Comparison of ENCODE assay signal across 8 cellular contexts in genomic region chr1:51728611-51729155, GRCh38.
DNase-seq lines count a peak whose midpoint lies in the region; ATAC-seq, FAIRE-seq and TF ChIP-seq lines count a peak whose summit lies in the region.

No MANE protein-coding gene starts in this region.

- no peaks in the 10 kb centered on the region for H3K27me3 Mint-ChIP-seq in activated CD4-positive, alpha-beta T cell treated with anti-CD3 and anti-CD28 coated beads, Interleukin-2, amount 10 ng/mL, durations not matched to agents 7 days and 5 days
- no peaks in the 10 kb centered on the region for H3K27me3 Mint-ChIP-seq in activated T-helper 17 cell treated with anti-CD3 and anti-CD28 coated beads, Interleukin-2, amount 50 U/mL, for 72 hours

- no peaks in the 10 kb centered on the region for H3K36me3 Mint-ChIP-seq in activated CD4-positive, alpha-beta T cell treated with anti-CD3 and anti-CD28 coated beads, Interleukin-2, amount 10 ng/mL, durations not matched to agents 7 days and 5 days (ENCODE audit: low read depth)
- no peaks in the 10 kb centered on the region for H3K36me3 Mint-ChIP-seq in activated T-helper 17 cell treated with anti-CD3 and anti-CD28 coated beads, Interleukin-2, amount 50 U/mL, for 72 hours (ENCODE audit: low read depth)

- H4K20me1 ChIP-seq in keratinocyte (ENCODE audit: control insufficient read depth, extremely low read depth, insufficient read depth, low read length), result no peaks in the 10 kb centered on the region

- H3K9ac ChIP-seq in keratinocyte (ENCODE audit: control insufficient read depth, extremely low read depth, insufficient read depth, low read length), result peak overlapping the region; percentile 79

- H3K27me3 ChIP-seq in keratinocyte (ENCODE audit: control insufficient read depth, extremely low read depth, insufficient read depth, low read length), result no peaks in the 10 kb centered on the region
- H3K27me3 ChIP-seq in thymus (ENCODE audit: control insufficient read depth, insufficient read depth), result no peaks in the 10 kb centered on the region

- peaks cover 27% of the 10 kb centered on the region for H3K79me2 ChIP-seq in keratinocyte (ENCODE audit: control insufficient read depth, insufficient read depth, low read length)

- 55% methylated on average over 12 of the region's 12 CpGs for WGBS in thymus

- no peak overlapping the region for H2AFZ ChIP-seq in keratinocyte (ENCODE audit: control insufficient read depth, low read length)

- H3K4me3 ChIP-seq in keratinocyte (ENCODE audit: control insufficient read depth in 2 of 3, extremely low read depth in 1 of 3, insufficient read depth in 2 of 3, low read depth in 1 of 3, low read length in 3 of 3) (peak overlapping the region; percentile 43 to 80 (median 80)), thymus (ENCODE audit: low read length) (peak overlapping the region; percentile 78)

- dilution Hi-C loops in keratinocyte (cut with MboI; ENCODE audit: extremely low pct_ligation_motif_present, low sequenced_read_pairs), result no loop called here

- H3K9me1 ChIP-seq in keratinocyte (ENCODE audit: control insufficient read depth, extremely low read depth, insufficient read depth, low read length), result no peaks in the 10 kb centered on the region

- H3K36me3 ChIP-seq in keratinocyte (ENCODE audit: control insufficient read depth in 2 of 2, extremely low read depth in 1 of 2, insufficient read depth in 2 of 2, low read length in 2 of 2) (no peaks in the 10 kb centered on the region), thymus (ENCODE audit: control insufficient read depth, insufficient read depth) (no peaks in the 10 kb centered on the region)

- no peak for ATAC-seq in activated T-helper 17 cell treated with anti-CD3 and anti-CD28 coated beads, Interleukin-2, amount 50 U/mL, for 72 hours (replicated peaks)
- ATAC-seq in HG03442 (IDR thresholded peaks at IDR 0.05; ENCODE audit: unreplicated experiment) (no peak), HG03095 (IDR thresholded peaks at IDR 0.05; ENCODE audit: unreplicated experiment) (no peak)

- H3K4me2 ChIP-seq in keratinocyte (ENCODE audit: control insufficient read depth, extremely low read depth, insufficient read depth, low read depth, low read length), result peak overlapping the region; percentile 67

- CTCF ChIA-PET in activated CD4-positive, alpha-beta T cell treated with anti-CD3 and anti-CD28 coated beads, Interleukin-2, amount 10 ng/mL, durations not matched to agents 7 days and 5 days (lab: Charles Lee), result no interaction called here

- H3K27ac ChIP-seq in keratinocyte (ENCODE audit: control insufficient read depth, insufficient read depth, low read length), result no peak overlapping the region
- H3K27ac ChIP-seq in thymus (ENCODE audit: low read depth), result no peak overlapping the region
- H3K27ac ChIP-seq in caudate nucleus (ENCODE audit: low read depth, low read length), result no peak overlapping the region

- DNase-seq in activated CD4-positive, alpha-beta T cell treated with anti-CD3 and anti-CD28 coated beads, Interleukin-2, amount 10 ng/mL, durations not matched to agents 7 days and 5 days, result no peak
- DNase-seq in activated CD4-positive, alpha-beta T cell treated with anti-CD3 and anti-CD28 coated beads for 4 hours, result no peak
- DNase-seq in keratinocyte (ENCODE audit: low read depth, low spot score), result no peak
- DNase-seq in caudate nucleus (lab: John Stamatoyannopoulos, UW), result no peak

- H3K27ac Mint-ChIP-seq in activated CD4-positive, alpha-beta T cell treated with anti-CD3 and anti-CD28 coated beads, Interleukin-2, amount 10 ng/mL, durations not matched to agents 7 days and 5 days, result peak overlapping the region; percentile 93
- peak overlapping the region; percentile 89 for H3K27ac Mint-ChIP-seq in activated T-helper 17 cell treated with anti-CD3 and anti-CD28 coated beads, Interleukin-2, amount 50 U/mL, for 72 hours

- no peaks in the 10 kb centered on the region for H3K9me3 Mint-ChIP-seq in activated CD4-positive, alpha-beta T cell treated with anti-CD3 and anti-CD28 coated beads, Interleukin-2, amount 10 ng/mL, durations not matched to agents 7 days and 5 days
- no peaks in the 10 kb centered on the region for H3K9me3 Mint-ChIP-seq in activated T-helper 17 cell treated with anti-CD3 and anti-CD28 coated beads, Interleukin-2, amount 50 U/mL, for 72 hours

- H3K4me1 ChIP-seq in keratinocyte (ENCODE audit: control insufficient read depth, extremely low read depth, insufficient read depth, low read length), result peaks cover 8% of the 10 kb centered on the region
- H3K4me1 ChIP-seq in thymus (ENCODE audit: control insufficient read depth, insufficient read depth, low read length), result peaks cover 14% of the 10 kb centered on the region

- POLR2A ChIA-PET in activated CD4-positive, alpha-beta T cell treated with anti-CD3 and anti-CD28 coated beads, Interleukin-2, amount 10 ng/mL, durations not matched to agents 7 days and 5 days (lab: Charles Lee), result interaction anchor here (0.6 kb wide), 1 partner anchor 210 kb away, joined by 3 read pairs; the partner anchor contains the start of gene EPS15

- no peaks in the 10 kb centered on the region for H3K9me3 ChIP-seq in keratinocyte (ENCODE audit: control insufficient read depth, low read depth, low read length)
- H3K9me3 ChIP-seq in thymus (ENCODE audit: control insufficient read depth), result no peaks in the 10 kb centered on the region

- no peak for TF ChIP-seq CTCF in keratinocyte (optimal IDR thresholded peaks at IDR 0.05 in 1 of 3, IDR thresholded peaks at IDR 0.05 in 1 of 3, conservative IDR thresholded peaks at IDR 0.05 in 1 of 3; ENCODE audit: extremely low read depth in 1 of 3, insufficient read depth in 2 of 3, low read length in 3 of 3)

- peak overlapping the region; percentile 79 for H3K4me3 Mint-ChIP-seq in activated CD4-positive, alpha-beta T cell treated with anti-CD3 and anti-CD28 coated beads, Interleukin-2, amount 10 ng/mL, durations not matched to agents 7 days and 5 days
- H3K4me3 Mint-ChIP-seq in activated T-helper 17 cell treated with anti-CD3 and anti-CD28 coated beads, Interleukin-2, amount 50 U/mL, for 72 hours, result peak overlapping the region; percentile 92

- H3K4me1 Mint-ChIP-seq in activated CD4-positive, alpha-beta T cell treated with anti-CD3 and anti-CD28 coated beads, Interleukin-2, amount 10 ng/mL, durations not matched to agents 7 days and 5 days, result peaks cover 35% of the 10 kb centered on the region
- H3K4me1 Mint-ChIP-seq in activated T-helper 17 cell treated with anti-CD3 and anti-CD28 coated beads, Interleukin-2, amount 50 U/mL, for 72 hours, result peaks cover 21% of the 10 kb centered on the region

- peak; percentile 17 for FAIRE-seq in keratinocyte (lab: Jason Lieb, UNC)
